Comparison of ENCODE assay signal across 14 cellular contexts in genomic region chr2:7915302-7916200, GRCh38.
DNase-seq lines count a peak whose midpoint lies in the region; FAIRE-seq and TF ChIP-seq lines count a peak whose summit lies in the region.
"Had no signal": no experiment of that assay in that cellular context is flagged by ENCODE, and none has a peak within 500 bp of the region (broad histone marks: within the 10 kb centered on the region; RNA-seq: fewer than 3 reads in every experiment).

No MANE protein-coding gene starts in this region.

- 80% methylated on average over 15 of the region's 15 CpGs; no CpG with 5 or more reads in 1 of the 2 experiments for WGBS in H1 (ENCODE audit: extremely low coverage in 1 of 2, insufficient coverage in 1 of 2, insufficient read length in 1 of 2, insufficient replicate concordance in 2 of 2, low coverage in 1 of 2, low lambda C conversion rate in 2 of 2, missing lambda C conversion rate in 1 of 2), 2 experiments
- 61 to 72% (median 62%) methylated on average over 15 of the region's 15 CpGs for WGBS in stomach, 5 donors

- CTCF ChIA-PET in BJ (lab: Yijun Ruan, JAX) (interaction anchor here (1.0 kb wide), 1 partner anchor 11 kb away, joined by 4 read pairs; no protein-coding TSS in a partner anchor), H1 (lab: Charles Lee; ENCODE audit: partially characterized antibody) (no interaction called here)

- no peak overlapping the region for H3K18ac ChIP-seq in H1 (ENCODE audit: extremely low read depth, low read length)

- no peaks in the 10 kb centered on the region for H4K20me1 ChIP-seq in Karpas-422 (ENCODE audit: insufficient read depth, low read depth, low read length)
- no peaks in the 10 kb centered on the region for H4K20me1 ChIP-seq in H1 (replicated peaks in 1 of 2; ENCODE audit: control insufficient read depth in 1 of 2, insufficient read depth in 2 of 2, low read length in 2 of 2)

- intact Hi-C loops in stomach (cut with DNase I; ENCODE audit: low total_unique reads): no loop called here

- peak overlapping the region; percentile 94 for H2BK120ac ChIP-seq in H1 (replicated peaks; ENCODE audit: low read depth, low read length)

- H2AFZ ChIP-seq in Karpas-422 (ENCODE audit: low read length): peak overlapping the region; percentile 78
- peak overlapping the region; percentile 15; the same call in 1 of the 2 replicates for H2AFZ ChIP-seq in H1 (ENCODE audit: low read length)

- H3K27ac ChIP-seq in Karpas-422 (ENCODE audit: low read length) (no peak overlapping the region), H1 (ENCODE audit: low read depth, low read length) (no peak overlapping the region), rectal smooth muscle tissue (ENCODE audit: low read depth, low read length) (peak overlapping the region; percentile 6), stomach (no peak overlapping the region)

- TF ChIP-seq CTCF in BJ (IDR thresholded peaks at IDR 0.05; ENCODE audit: insufficient read depth, low read depth, low read length): no peak
- no peak for TF ChIP-seq CTCF in H1 (IDR thresholded peaks at IDR 0.05; ENCODE audit: control extremely low read depth in 1 of 3, insufficient read depth in 1 of 3, low read depth in 1 of 3, low read length in 3 of 3)
- TF ChIP-seq CTCF in stomach (IDR thresholded peaks at IDR 0.05): no peak

- peak overlapping the region; percentile 38 for H4K91ac ChIP-seq in H1 (replicated peaks; ENCODE audit: insufficient read length, low read length)

- H4K5ac ChIP-seq in H1 (ENCODE audit: insufficient read length, low read depth, low read length): no peak overlapping the region

- H3K79me1 ChIP-seq in H1 (ENCODE audit: low read depth, low read length): no peaks in the 10 kb centered on the region

- FAIRE-seq in H1 (lab: Jason Lieb, UNC): no peak

- H3K4me3 ChIP-seq in BJ (ENCODE audit: low read depth, low read length) (peak overlapping the region; percentile 35), Karpas-422 (ENCODE audit: low read length) (peak overlapping the region; percentile 23; the same call in 1 of the 2 replicates), H1 (ENCODE audit: extremely low read depth in 1 of 4, insufficient read depth in 2 of 4, low read depth in 3 of 4, low read length in 4 of 4) (no peak overlapping the region), rectal smooth muscle tissue (ENCODE audit: low read length) (peak overlapping the region; percentile 5), stomach (peak overlapping the region in 2 of 4 donors; percentile 3 to 12)

- H2BK12ac ChIP-seq in H1 (ENCODE audit: low read depth, low read length): peak overlapping the region; percentile 2; the same call in 1 of the 2 replicates

- H3K36me3 ChIP-seq in BJ (ENCODE audit: control insufficient read depth, insufficient read depth, low read length) (no peaks in the 10 kb centered on the region), Karpas-422 (ENCODE audit: insufficient read depth, low read length) (no peaks in the 10 kb centered on the region), H1 (ENCODE audit: control insufficient read depth in 2 of 4, insufficient read depth in 4 of 4, low read length in 3 of 4) (no peaks in the 10 kb centered on the region), rectal smooth muscle tissue (ENCODE audit: control insufficient read depth, insufficient read depth, low read length) (no peaks in the 10 kb centered on the region), stomach (no peaks in the 10 kb centered on the region)

- H3K27me3 ChIP-seq in BJ (ENCODE audit: control insufficient read depth, insufficient read depth, low read length) (no peaks in the 10 kb centered on the region), Karpas-422 (ENCODE audit: low read length) (no peaks in the 10 kb centered on the region), H1 (replicated peaks in 1 of 4; ENCODE audit: control insufficient read depth in 3 of 4, extremely low read depth in 1 of 4, insufficient read depth in 3 of 4, low read length in 3 of 4) (no peaks in the 10 kb centered on the region), rectal smooth muscle tissue (ENCODE audit: control insufficient read depth, insufficient read depth, low read length) (no peaks in the 10 kb centered on the region), stomach (no peaks in the 10 kb centered on the region)

- POLR2A ChIA-PET in BJ (lab: Charles Lee) (interaction anchor here (0.6 kb wide), 1 partner anchor 244 kb away, joined by 3 read pairs; no protein-coding TSS in a partner anchor), H1 (lab: Charles Lee; ENCODE audit: partially characterized antibody) (interaction anchor here (0.8 to 1.1 kb wide), 2 partner anchors 10 to 46 kb away, joined by 3 read pairs; no protein-coding TSS in a partner anchor)

- H4K8ac ChIP-seq in H1 (ENCODE audit: extremely low read depth, insufficient read depth, low read length): no peak overlapping the region

- no peak overlapping the region for H2BK20ac ChIP-seq in H1 (ENCODE audit: low read length)

- H3K9me3 ChIP-seq in Karpas-422 (ENCODE audit: low read length) (no peaks in the 10 kb centered on the region), H1 (ENCODE audit: insufficient read depth in 2 of 2, low read depth in 1 of 2, low read length in 1 of 2) (no peaks in the 10 kb centered on the region; a peak in 1 of 4 replicates), stomach (no peaks in the 10 kb centered on the region)

- no peak overlapping the region for H2BK5ac ChIP-seq in H1 (ENCODE audit: low read depth, low read length)

- DNase-seq in BJ (ENCODE audit: low read depth): peak; percentile 29
- DNase-seq in Karpas-422: no peak
- DNase-seq in H1 (ENCODE audit: low read depth in 1 of 2, low spot score in 2 of 2): no peak
- no peak for DNase-seq in stomach
- no peak for DNase-seq in G401 (ENCODE audit: low spot score)
- no peak for DNase-seq in CD1c-positive myeloid dendritic cell (ENCODE audit: extremely low spot score)
- no peak for DNase-seq in stimulated activated CD4-positive, alpha-beta T cell treated with anti-CD3 and anti-CD28 coated beads, Interleukin-12 subunit alpha, Interleukin-12 subunit beta, amount 100 ng/mL, for 4 hours
- DNase-seq: activated naive CD4-positive, alpha-beta T cell treated with anti-CD3 and anti-CD28 coated beads for 36 hours; cerebellar nuclear complex; COR-L47; NCI-H510A treated with DMSO at 0.1 percent for 48 hours; retina; stimulated activated naive CD8-positive, alpha-beta T cell treated with anti-CD3 and anti-CD28 coated beads, Interleukin-15, amount 100 ng/mL, for 72 hours had no signal

- TF ChIP-seq RAD21 in H1 (IDR thresholded peaks at IDR 0.05 in 1 of 2, conservative IDR thresholded peaks at IDR 0.05 in 1 of 2; ENCODE audit: low read depth in 2 of 2, low read length in 2 of 2): no peak

- no peak overlapping the region for H3K23ac ChIP-seq in H1 (ENCODE audit: insufficient read length)

- H3K14ac ChIP-seq in H1 (ENCODE audit: insufficient read length): no peak overlapping the region

- 0 out of 2 replicates have a peak overlapping the region, but pooled peaks have one; percentile 24 for H3K9ac ChIP-seq in Karpas-422 (ENCODE audit: low read length)
- H3K9ac ChIP-seq in H1 (replicated peaks in 1 of 4; ENCODE audit: extremely low read depth in 1 of 4, low read depth in 3 of 4, low read length in 3 of 4): no peak overlapping the region
- no peak overlapping the region for H3K9ac ChIP-seq in rectal smooth muscle tissue (ENCODE audit: low read length)

- H3K79me2 ChIP-seq in Karpas-422 (ENCODE audit: low read length) (no peaks in the 10 kb centered on the region), H1 (ENCODE audit: control insufficient read depth in 1 of 2, insufficient read depth in 2 of 2, low read length in 2 of 2) (no peaks in the 10 kb centered on the region)

- TF ChIP-seq POLR2A in H1 (IDR thresholded peaks at IDR 0.05; ENCODE audit: control extremely low read depth in 1 of 2, low read depth in 2 of 2, low read length in 2 of 2) (no peak), stomach (IDR thresholded peaks at IDR 0.05) (no peak)

- TF ChIP-seq EP300 in H1 (IDR thresholded peaks at IDR 0.05; ENCODE audit: borderline replicate concordance in 1 of 2, low read depth in 2 of 2, low read length in 2 of 2) (no peak), stomach (IDR thresholded peaks at IDR 0.05) (no peak)

- no peak overlapping the region for H2AK5ac ChIP-seq in H1 (ENCODE audit: low read depth, low read length)

- H3K4me1 ChIP-seq in Karpas-422 (ENCODE audit: low read length) (peaks cover 4% of the 10 kb centered on the region; the same call in 1 of the 2 replicates), H1 (replicated peaks in 1 of 4; ENCODE audit: control insufficient read depth in 3 of 4, insufficient read depth in 4 of 4, low read length in 3 of 4) (peaks cover 3 to 4% (median 3%) of the 10 kb centered on the region in 4 experiments; a peak in 6 of 7 replicates), rectal smooth muscle tissue (ENCODE audit: control insufficient read depth, insufficient read depth, low read length) (peaks cover 2% of the 10 kb centered on the region), stomach (peaks cover 0 to 4% (median 0%) of the 10 kb centered on the region in 4 donors)

- H3K23me2 ChIP-seq in H1 (ENCODE audit: low read depth, low read length): no peaks in the 10 kb centered on the region

- no peak overlapping the region for H3K56ac ChIP-seq in H1 (replicated peaks; ENCODE audit: insufficient read length, low read depth, low read length)

- H2BK15ac ChIP-seq in H1 (ENCODE audit: low read length): no peak overlapping the region

- H3K4me2 ChIP-seq in Karpas-422 (ENCODE audit: low read depth, low read length, poor library complexity, severe bottlenecking) (peak overlapping the region; percentile 44), H1 (ENCODE audit: insufficient read depth in 1 of 2, low read depth in 2 of 2, low read length in 2 of 2) (peak overlapping the region in 1 of 2 experiments; percentile 8; a peak in 2 of 4 replicates)

- no peaks in the 10 kb centered on the region for H3K9me2 ChIP-seq in Karpas-422 (replicated peaks; ENCODE audit: insufficient read depth, low read length)

- peak overlapping the region; percentile 80 for H3K4ac ChIP-seq in H1 (replicated peaks; ENCODE audit: insufficient read length, low read depth, low read length)

- in situ Hi-C loops in G401 (cut with HindIII; ENCODE audit: low sequenced_read_pairs): no loop called here

TF ChIP-seq in H1, 55 proteins besides CTCF, POLR2A, EP300 and RAD21 (continues in another document):
- no peak for TF ChIP-seq GTF2F1 (IDR thresholded peaks at IDR 0.05; ENCODE audit: borderline replicate concordance, low read depth, low read length)
- TF ChIP-seq BACH1 (IDR thresholded peaks at IDR 0.05; ENCODE audit: low read length): no peak
- TF ChIP-seq RFX5 (IDR thresholded peaks at IDR 0.05; ENCODE audit: borderline replicate concordance, low read depth, low read length): no peak
- TF ChIP-seq ASH2L (IDR thresholded peaks at IDR 0.05; ENCODE audit: low read length): no peak
- TF ChIP-seq SRF (IDR thresholded peaks at IDR 0.05; ENCODE audit: low read depth, low read length): no peak
- no peak for TF ChIP-seq MAFK (IDR thresholded peaks at IDR 0.05; ENCODE audit: low read depth, low read length)
- TF ChIP-seq BCL11A (IDR thresholded peaks at IDR 0.05; ENCODE audit: low read depth in 2 of 2, low read length in 2 of 2): no peak
- TF ChIP-seq JUND (IDR thresholded peaks at IDR 0.05; ENCODE audit: low read length): no peak
- TF ChIP-seq ZNF274 (IDR thresholded peaks at IDR 0.05; ENCODE audit: borderline replicate concordance, extremely low read depth, low read length): no peak
- no peak for TF ChIP-seq HDAC6 (IDR thresholded peaks at IDR 0.05; ENCODE audit: low read depth, low read length)

Comparison
In these comparisons a context has a peak if more than half of its experiments do, and no peak if none do; other contexts are left out.
1. H3K4me3 ChIP-seq: peak in BJ (single experiment), Karpas-422 (single experiment) and rectal smooth muscle tissue (single experiment); none in H1 (0 of 4).